ENCODE assay signal across 30 cellular contexts in the genomic region with DNA sequence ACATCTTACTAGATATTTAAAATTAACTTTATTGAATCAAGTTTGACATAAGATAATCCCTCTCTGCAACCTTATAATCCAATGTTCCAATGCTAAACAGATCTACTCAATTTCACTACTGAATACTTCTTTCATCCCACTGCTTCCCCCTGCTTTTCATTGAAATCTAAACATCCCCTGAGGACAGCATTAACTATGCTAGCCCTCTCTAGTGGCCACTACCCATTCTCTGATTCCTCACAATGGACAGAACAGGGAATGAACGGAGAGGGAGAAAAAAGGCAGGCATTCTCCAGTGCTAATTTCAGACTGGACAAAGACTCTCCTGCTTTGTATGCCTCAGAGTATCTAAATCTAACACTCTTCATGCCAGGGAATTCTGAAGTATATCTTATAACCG. TPM values are rescaled to one million over a fixed set of nuclear protein-coding genes. Genes with fewer than 3 reads are reported as not detected.
"Had no signal": no experiment of that assay in that cellular context is flagged by ENCODE, and none has a peak within 500 bp of the region (broad histone marks: within the 10 kb centered on the region; RNA-seq: fewer than 3 reads in every experiment).

No MANE protein-coding gene starts in this region.

- FAIRE-seq: bronchial epithelial cell, pancreas, TTC549 had no signal

- DNase-seq: activated CD4-positive, alpha-beta memory T cell treated with anti-CD3 and anti-CD28 coated beads, Interleukin-2, amount 10 ng/mL, durations not matched to agents 7 days and 5 days; activated CD4-positive, alpha-beta T cell treated with anti-CD3 and anti-CD28 coated beads for 1 hour; activated CD4-positive, alpha-beta T cell treated with anti-CD3 and anti-CD28 coated beads, Interleukin-2, amount 10 ng/mL, durations not matched to agents 7 days and 5 days; activated naive CD4-positive, alpha-beta T cell; activated T-cell treated with anti-CD3 and anti-CD28 coated beads, Interleukin-2, amount 50 U/mL, for 4 hours; foreskin keratinocyte; heart right ventricle; islet precursor cell; left ventricle myocardium superior; pancreas; retina; stimulated activated CD4-positive, alpha-beta T cell treated with anti-CD3 and anti-CD28 coated beads, Interleukin-12 subunit alpha, Interleukin-12 subunit beta, amount 100 ng/mL, for 4 hours; stimulated activated CD4-positive, alpha-beta T cell treated with anti-CD3 and anti-CD28 coated beads, Interleukin-4, amount 100 ng/mL, for 1 hour; T-helper 9 cell; upper lobe of left lung; WERI-Rb-1 had no signal

- H3K9me3 Mint-ChIP-seq: activated CD4-positive, alpha-beta memory T cell treated with anti-CD3 and anti-CD28 coated beads, Interleukin-2, amount 10 ng/mL, durations not matched to agents 7 days and 5 days; activated CD4-positive, alpha-beta T cell treated with anti-CD3 and anti-CD28 coated beads, Interleukin-2, amount 10 ng/mL, durations not matched to agents 7 days and 5 days; activated T-cell treated with anti-CD3 and anti-CD28 coated beads, Interleukin-2, amount 50 U/mL, for 4 hours; activated T-helper 2 cell treated with anti-CD3 and anti-CD28 coated beads, Interferon-gamma antibody, Interleukin-2, Interleukin-4, amounts not matched to agents 10 μg/mL and 5 μg/mL and 100 μg/mL, durations not matched to agents 14 hours and 24 hours and 36 hours; central memory CD8-positive, alpha-beta T cell; nephron; stimulated activated naive CD8-positive, alpha-beta T cell treated with anti-CD3 and anti-CD28 coated beads, Interleukin-15, Interleukin-2, amounts not matched to agents 100 ng/mL and 50 ng/mL, for 24 hours; T-helper 1 cell treated with Interleukin-12 subunit alpha and Interleukin-12 subunit beta and Interleukin-4 antibody, amounts not matched to agents 30 μg/mL and 1 μg/mL, for 36 hours had no signal

- H3K36me3 ChIP-seq: esophagus muscularis mucosa, heart right ventricle, pancreas, prostate gland, thoracic aorta, upper lobe of left lung, vagina, WERI-Rb-1 had no signal

- H3K4me1 ChIP-seq: esophagus muscularis mucosa, foreskin keratinocyte, heart right ventricle, pancreas, prostate gland, upper lobe of left lung, vagina had no signal

- H3K4me1 Mint-ChIP-seq: activated CD4-positive, alpha-beta memory T cell treated with anti-CD3 and anti-CD28 coated beads, Interleukin-2, amount 10 ng/mL, durations not matched to agents 7 days and 5 days; activated CD4-positive, alpha-beta T cell treated with anti-CD3 and anti-CD28 coated beads, Interleukin-2, amount 10 ng/mL, durations not matched to agents 7 days and 5 days; central memory CD8-positive, alpha-beta T cell; nephron had no signal

- H3K4me3 ChIP-seq: esophagus muscularis mucosa, heart right ventricle, pancreas, prostate gland, skin epidermis, thoracic aorta, upper lobe of left lung, vagina had no signal

- H3K27ac Mint-ChIP-seq: activated CD4-positive, alpha-beta memory T cell treated with anti-CD3 and anti-CD28 coated beads, Interleukin-2, amount 10 ng/mL, durations not matched to agents 7 days and 5 days; activated CD4-positive, alpha-beta T cell treated with anti-CD3 and anti-CD28 coated beads, Interleukin-2, amount 10 ng/mL, durations not matched to agents 7 days and 5 days; activated naive CD4-positive, alpha-beta T cell treated with anti-CD3 and anti-CD28 coated beads, Interleukin-2, amount 50 U/mL, for 72 hours; activated T-helper 2 cell treated with anti-CD3 and anti-CD28 coated beads, Interferon-gamma antibody, Interleukin-2, Interleukin-4, amounts not matched to agents 10 μg/mL and 5 μg/mL and 100 μg/mL, durations not matched to agents 14 hours and 24 hours and 36 hours; dendritic cell treated with granulocyte-macrophage colony-stimulating factor and Interleukin-4, amounts not matched to agents 40 ng/mL and 50 ng/mL, for 4 days; nephron; stimulated activated naive CD8-positive, alpha-beta T cell treated with anti-CD3 and anti-CD28 coated beads, Interleukin-15, Interleukin-2, amounts not matched to agents 100 ng/mL and 50 ng/mL, for 24 hours; T-helper 1 cell treated with Interleukin-12 subunit alpha and Interleukin-12 subunit beta and Interleukin-4 antibody, amounts not matched to agents 30 μg/mL and 1 μg/mL, for 36 hours had no signal

- H3K27me3 ChIP-seq: esophagus muscularis mucosa, heart right ventricle, pancreas, upper lobe of left lung, vagina had no signal

- H3K4me3 Mint-ChIP-seq: activated CD4-positive, alpha-beta memory T cell treated with anti-CD3 and anti-CD28 coated beads, Interleukin-2, amount 10 ng/mL, durations not matched to agents 7 days and 5 days; activated CD4-positive, alpha-beta T cell treated with anti-CD3 and anti-CD28 coated beads, Interleukin-2, amount 10 ng/mL, durations not matched to agents 7 days and 5 days; activated T-cell treated with anti-CD3 and anti-CD28 coated beads, Interleukin-2, amount 50 U/mL, for 4 hours; central memory CD8-positive, alpha-beta T cell; dendritic cell treated with granulocyte-macrophage colony-stimulating factor and Interleukin-4, amounts not matched to agents 40 ng/mL and 50 ng/mL, for 4 days; nephron; stimulated activated naive CD8-positive, alpha-beta T cell treated with anti-CD3 and anti-CD28 coated beads, Interleukin-15, Interleukin-2, amounts not matched to agents 100 ng/mL and 50 ng/mL, for 24 hours; T-helper 1 cell treated with Interleukin-12 subunit alpha and Interleukin-12 subunit beta and Interleukin-4 antibody, amounts not matched to agents 30 μg/mL and 1 μg/mL, for 36 hours had no signal

- H3K36me3 Mint-ChIP-seq: activated naive CD4-positive, alpha-beta T cell treated with anti-CD3 and anti-CD28 coated beads, Interleukin-2, amount 50 U/mL, for 72 hours had no signal

- H3K9me3 ChIP-seq: esophagus muscularis mucosa, heart right ventricle, pancreas, prostate gland, thoracic aorta, upper lobe of left lung, vagina had no signal

- H3K27ac ChIP-seq: esophagus muscularis mucosa, foreskin keratinocyte, heart right ventricle, pancreas, prostate gland, skin epidermis, thoracic aorta, upper lobe of left lung, vagina, WERI-Rb-1 had no signal

- H3K27me3 Mint-ChIP-seq: activated CD4-positive, alpha-beta memory T cell treated with anti-CD3 and anti-CD28 coated beads, Interleukin-2, amount 10 ng/mL, durations not matched to agents 7 days and 5 days; activated CD4-positive, alpha-beta T cell treated with anti-CD3 and anti-CD28 coated beads, Interleukin-2, amount 10 ng/mL, durations not matched to agents 7 days and 5 days; central memory CD8-positive, alpha-beta T cell; dendritic cell treated with granulocyte-macrophage colony-stimulating factor and Interleukin-4, amounts not matched to agents 40 ng/mL and 50 ng/mL, for 4 days; stimulated activated naive CD8-positive, alpha-beta T cell treated with anti-CD3 and anti-CD28 coated beads, Interleukin-15, Interleukin-2, amounts not matched to agents 100 ng/mL and 50 ng/mL, for 24 hours had no signal

RNA-seq across cellular contexts. Expression of a gene that starts 54.3 kb away (rescaled TPM):
- total RNA-seq: activated CD4-positive, alpha-beta memory T cell treated with anti-CD3 and anti-CD28 coated beads, Interleukin-2, amount 10 ng/mL, durations not matched to agents 7 days and 5 days; activated CD4-positive, alpha-beta T cell treated with anti-CD3 and anti-CD28 coated beads, Interleukin-2, amount 10 ng/mL, durations not matched to agents 7 days and 5 days; activated naive CD4-positive, alpha-beta T cell treated with anti-CD3 and anti-CD28 coated beads, Interleukin-2, amount 50 U/mL, for 72 hours; activated T-cell treated with anti-CD3 and anti-CD28 coated beads, Interleukin-2, amount 50 U/mL, for 4 hours; activated T-helper 2 cell treated with anti-CD3 and anti-CD28 coated beads, Interferon-gamma antibody, Interleukin-2, Interleukin-4, amounts not matched to agents 10 μg/mL and 5 μg/mL and 100 μg/mL, durations not matched to agents 14 hours and 24 hours and 36 hours; bronchial epithelial cell; foreskin keratinocyte had no signal
- polyA plus RNA-seq: foreskin keratinocyte had no signal
